ENCODE assay signal across 27 cellular contexts in the genomic region with DNA sequence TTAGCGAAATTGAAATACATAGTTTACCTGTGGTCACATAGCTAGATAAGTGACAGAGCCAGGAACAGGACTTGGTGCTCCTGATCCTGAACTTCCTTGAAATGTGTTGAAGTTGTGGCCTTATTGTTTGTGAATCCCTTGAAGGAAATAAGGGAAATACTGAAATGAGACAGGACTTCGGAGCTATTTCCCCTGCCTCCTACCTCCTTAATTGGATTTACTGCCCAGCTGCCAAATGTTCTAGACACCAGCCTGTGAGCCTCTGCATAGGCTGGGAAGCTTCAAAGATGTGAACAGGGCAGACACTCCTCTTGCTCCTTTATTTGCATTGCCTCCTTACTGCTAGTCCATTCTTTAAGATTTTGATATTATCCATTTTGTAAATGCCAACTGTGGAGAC.
"Had no signal": no experiment of that assay in that cellular context is flagged by ENCODE, and none has a peak within 500 bp of the region (broad histone marks: within the 10 kb centered on the region; RNA-seq: fewer than 3 reads in every experiment).

No MANE protein-coding gene starts in this region.

- H3K9me3 Mint-ChIP-seq: activated CD4-positive, alpha-beta memory T cell treated with anti-CD3 and anti-CD28 coated beads, Interleukin-2, amount 10 ng/mL, durations not matched to agents 7 days and 5 days; activated CD4-positive, alpha-beta T cell treated with anti-CD3 and anti-CD28 coated beads, Interleukin-2, amount 10 ng/mL, durations not matched to agents 24 days and 14 days; activated naive CD4-positive, alpha-beta T cell treated with anti-CD3 and anti-CD28 coated beads, Interleukin-2, amount 50 U/mL, for 24 hours; activated naive CD8-positive, alpha-beta T cell treated with anti-CD3 and anti-CD28 coated beads, Interleukin-2, amount 50 U/mL, for 24 hours; activated T-cell treated with anti-CD3 and anti-CD28 coated beads, Interleukin-2, amount 50 U/mL, for 24 hours; activated T-helper 17 cell treated with anti-CD3 and anti-CD28 coated beads, Interleukin-2, amount 50 U/mL, for 72 hours; endodermal cell; nephron progenitor cell; T-helper 2 cell treated with Interferon-gamma antibody and Interleukin-4, amounts not matched to agents 5 μg/mL and 100 μg/mL, for 36 hours had no signal

- DNase-seq: activated CD4-positive, alpha-beta memory T cell treated with anti-CD3 and anti-CD28 coated beads, Interleukin-2, amount 10 ng/mL, durations not matched to agents 7 days and 5 days; activated CD4-positive, alpha-beta T cell treated with anti-CD3 and anti-CD28 coated beads, Interleukin-2, amount 10 ng/mL, durations not matched to agents 24 days and 14 days; activated CD4-positive, CD25-positive, alpha-beta regulatory T cell treated with anti-CD3 and anti-CD28 coated beads, Interleukin-2, amount 50 U/mL, for 72 hours; activated CD8-positive, alpha-beta memory T cell treated with anti-CD3 and anti-CD28 coated beads, Interleukin-2, amount 50 U/mL, for 48 hours; activated naive CD8-positive, alpha-beta T cell treated with anti-CD3 and anti-CD28 coated beads, Interleukin-2, amount 50 U/mL, for 24 hours; activated T-cell treated with anti-CD3 and anti-CD28 coated beads, Interleukin-2, amount 50 U/mL, for 24 hours; endodermal cell; left ventricle myocardium inferior; mesendoderm; nephron progenitor cell; pancreas; retina; stimulated activated CD4-positive, alpha-beta T cell treated with anti-CD3 and anti-CD28 coated beads, Interleukin-12 subunit alpha, Interleukin-12 subunit beta, amount 100 ng/mL, for 4 hours; stimulated activated CD4-positive, alpha-beta T cell treated with anti-CD3 and anti-CD28 coated beads, Interleukin-4, amount 100 ng/mL, for 1 hour; stimulated activated naive CD8-positive, alpha-beta T cell treated with anti-CD3 and anti-CD28 coated beads, Interleukin-15, Interleukin-2, amounts not matched to agents 100 U/mL and 50 U/mL, for 24 hours; T-helper 1 cell had no signal

- H3K4me1 Mint-ChIP-seq: activated naive CD4-positive, alpha-beta T cell treated with anti-CD3 and anti-CD28 coated beads, Interleukin-2, amount 50 U/mL, for 24 hours; activated naive CD8-positive, alpha-beta T cell treated with anti-CD3 and anti-CD28 coated beads, Interleukin-2, amount 50 U/mL, for 24 hours; activated T-helper 17 cell treated with anti-CD3 and anti-CD28 coated beads, Interleukin-2, amount 50 U/mL, for 72 hours; endodermal cell had no signal

- H3K27ac ChIP-seq: coronary artery, epithelial cell of prostate, left ventricle myocardium inferior, neutrophil, pancreas, prostate gland, skin epidermis, VCaP had no signal

- H3K4me3 Mint-ChIP-seq: activated CD4-positive, alpha-beta memory T cell treated with anti-CD3 and anti-CD28 coated beads, Interleukin-2, amount 10 ng/mL, durations not matched to agents 7 days and 5 days; activated CD4-positive, alpha-beta T cell treated with anti-CD3 and anti-CD28 coated beads, Interleukin-2, amount 10 ng/mL, durations not matched to agents 24 days and 14 days; activated naive CD4-positive, alpha-beta T cell treated with anti-CD3 and anti-CD28 coated beads, Interleukin-2, amount 50 U/mL, for 24 hours; activated naive CD8-positive, alpha-beta T cell treated with anti-CD3 and anti-CD28 coated beads, Interleukin-2, amount 50 U/mL, for 24 hours; activated T-cell treated with anti-CD3 and anti-CD28 coated beads, Interleukin-2, amount 50 U/mL, for 24 hours; activated T-helper 17 cell treated with anti-CD3 and anti-CD28 coated beads, Interleukin-2, amount 50 U/mL, for 72 hours; endodermal cell; nephron progenitor cell; T-helper 2 cell treated with Interferon-gamma antibody and Interleukin-4, amounts not matched to agents 5 μg/mL and 100 μg/mL, for 36 hours had no signal

- H3K36me3 ChIP-seq: neutrophil, prostate gland had no signal

- H3K4me1 ChIP-seq: pancreas, prostate gland had no signal

- H3K4me3 ChIP-seq: coronary artery, left ventricle myocardium inferior, lung, pancreas, prostate gland, skin epidermis, tibial artery had no signal

- H3K27ac Mint-ChIP-seq: activated CD4-positive, alpha-beta memory T cell treated with anti-CD3 and anti-CD28 coated beads, Interleukin-2, amount 10 ng/mL, durations not matched to agents 7 days and 5 days; activated CD4-positive, alpha-beta T cell treated with anti-CD3 and anti-CD28 coated beads, Interleukin-2, amount 10 ng/mL, durations not matched to agents 24 days and 14 days; activated naive CD4-positive, alpha-beta T cell treated with anti-CD3 and anti-CD28 coated beads, Interleukin-2, amount 50 U/mL, for 24 hours; activated naive CD8-positive, alpha-beta T cell treated with anti-CD3 and anti-CD28 coated beads, Interleukin-2, amount 50 U/mL, for 24 hours; activated T-cell treated with anti-CD3 and anti-CD28 coated beads, Interleukin-2, amount 50 U/mL, for 24 hours; activated T-helper 17 cell treated with anti-CD3 and anti-CD28 coated beads, Interleukin-2, amount 50 U/mL, for 72 hours; endodermal cell; T-helper 2 cell treated with Interferon-gamma antibody and Interleukin-4, amounts not matched to agents 5 μg/mL and 100 μg/mL, for 36 hours had no signal

- ATAC-seq: activated naive CD8-positive, alpha-beta T cell treated with anti-CD3 and anti-CD28 coated beads, Interleukin-2, amount 50 U/mL, for 24 hours; activated T-helper 17 cell treated with anti-CD3 and anti-CD28 coated beads, Interleukin-2, amount 50 U/mL, for 72 hours; pancreas; stimulated activated naive CD8-positive, alpha-beta T cell treated with anti-CD3 and anti-CD28 coated beads, Interleukin-15, Interleukin-2, amounts not matched to agents 100 U/mL and 50 U/mL, for 24 hours had no signal

- H3K9me3 ChIP-seq: left ventricle myocardium inferior, neutrophil, pancreas, prostate gland, tibial artery had no signal

- H3K27me3 ChIP-seq: pancreas, tibial artery had no signal

- H3K36me3 Mint-ChIP-seq: activated naive CD4-positive, alpha-beta T cell treated with anti-CD3 and anti-CD28 coated beads, Interleukin-2, amount 50 U/mL, for 24 hours had no signal
